1 cellular context compared by ENCODE assay signal in the genomic region with DNA sequence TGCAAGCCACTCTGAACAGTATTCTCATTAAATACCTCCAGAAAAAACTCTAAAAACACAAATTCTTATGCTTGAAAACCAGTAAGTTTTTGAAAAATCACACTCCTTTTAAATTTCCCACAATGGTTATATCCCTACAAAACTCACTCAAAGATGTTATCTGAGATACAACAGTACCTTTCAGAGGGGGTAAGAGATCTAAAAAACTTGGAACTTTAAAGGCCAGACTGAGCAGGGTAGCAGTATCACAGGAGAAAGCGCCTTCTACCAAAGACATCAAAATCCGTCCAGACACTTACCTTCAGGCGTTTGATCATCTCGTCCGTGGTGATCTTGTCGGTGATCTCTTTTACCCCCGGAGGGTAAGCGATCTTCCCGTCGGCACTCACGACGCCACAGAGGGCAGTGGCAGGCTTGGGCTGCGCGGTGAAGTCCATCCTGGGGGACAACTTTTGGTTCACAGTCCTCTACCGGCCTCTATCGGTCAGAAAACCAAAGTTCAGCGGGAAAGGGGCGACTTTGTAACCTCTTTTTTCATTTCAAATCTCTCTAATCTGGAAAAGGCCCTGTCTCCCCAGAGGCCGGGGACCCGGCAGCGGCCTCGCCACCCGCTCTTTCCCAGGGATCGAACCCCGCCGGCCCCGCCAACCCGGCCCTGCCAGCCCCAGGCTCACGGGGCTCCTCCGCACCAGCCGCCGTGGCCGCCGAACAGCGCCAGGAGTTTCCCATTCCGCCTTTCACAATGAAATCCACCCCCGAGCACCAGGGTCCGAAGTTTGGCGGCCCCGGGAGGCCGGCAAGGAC.
A peak's percentile ranks its signal among the peaks of the same experiment; 100 is the strongest.
TF ChIP-seq lines count a peak whose summit lies in the region.

No MANE protein-coding gene starts in this region.

TF ChIP-seq in HepG2, 621 proteins besides CTCF, POLR2A, EP300 and RAD21 (continued from another document and continues in another):
- TF ChIP-seq ZNF770 (CRISPR knock-in tag; IDR thresholded peaks at IDR 0.05) (0 out of 2 replicates have a peak, but pooled peaks have one; percentile 33), NCOA2 (CRISPR knock-in tag; IDR thresholded peaks at IDR 0.05) (no peak; the same call in 1 of the 2 replicates), RFX3 (CRISPR knock-in tag; IDR thresholded peaks at IDR 0.05) (no peak), ZBTB7B (CRISPR knock-in tag; IDR thresholded peaks at IDR 0.05) (0 out of 2 replicates have a peak, but pooled peaks have one; percentile 39), GABPB1 (CRISPR knock-in tag; IDR thresholded peaks at IDR 0.05) (no peak; the same call in none of the 2 replicates), ZNF407 (CRISPR knock-in tag; IDR thresholded peaks at IDR 0.05; ENCODE audit: not compliant biosample characterization) (peak; percentile 49), ZNF235 (CRISPR knock-in tag; IDR thresholded peaks at IDR 0.05; ENCODE audit: borderline replicate concordance) (no peak), MTA1 (CRISPR knock-in tag; IDR thresholded peaks at IDR 0.05; ENCODE audit: borderline replicate concordance) (no peak), ZNF678 (CRISPR knock-in tag; IDR thresholded peaks at IDR 0.05) (no peak), FOXA3 (CRISPR knock-in tag; IDR thresholded peaks at IDR 0.05) (no peak; the same call in 1 of the 2 replicates), HBP1 (CRISPR knock-in tag; IDR thresholded peaks at IDR 0.05; ENCODE audit: low read depth) (peak; percentile 17; the same call in 1 of the 2 replicates), TRIM22 (IDR thresholded peaks at IDR 0.05) (no peak), AHR (CRISPR knock-in tag; IDR thresholded peaks at IDR 0.05) (peak; percentile 16; the same call in 1 of the 2 replicates), YEATS4 (CRISPR knock-in tag; IDR thresholded peaks at IDR 0.05; ENCODE audit: borderline replicate concordance) (no peak), MED1 (CRISPR knock-in tag; IDR thresholded peaks at IDR 0.05) (0 out of 2 replicates have a peak, but pooled peaks have one; percentile 9), CREM (IDR thresholded peaks at IDR 0.05) (no peak), CREM (CRISPR knock-in tag; IDR thresholded peaks at IDR 0.05) (no peak), SOX6 (IDR thresholded peaks at IDR 0.05) (no peak), SOX6 (CRISPR knock-in tag; IDR thresholded peaks at IDR 0.05) (peak; percentile 29; the same call in 1 of the 2 replicates), NR2C2 (CRISPR knock-in tag; IDR thresholded peaks at IDR 0.05; ENCODE audit: borderline replicate concordance) (peak; percentile 38; the same call in 1 of the 2 replicates), PHB2 (IDR thresholded peaks at IDR 0.05; ENCODE audit: partially characterized antibody) (no peak), KLF13 (CRISPR knock-in tag; IDR thresholded peaks at IDR 0.05) (no peak), ATF7-NPFF (CRISPR knock-in tag; IDR thresholded peaks at IDR 0.05; ENCODE audit: low read depth) (no peak), CCAR2 (optimal IDR thresholded peaks at IDR 0.05; ENCODE audit: low read depth, low read length) (no peak), PRMT3 (CRISPR knock-in tag; IDR thresholded peaks at IDR 0.05; ENCODE audit: borderline replicate concordance, low read depth) (no peak)
- TF ChIP-seq, protein P1, sequence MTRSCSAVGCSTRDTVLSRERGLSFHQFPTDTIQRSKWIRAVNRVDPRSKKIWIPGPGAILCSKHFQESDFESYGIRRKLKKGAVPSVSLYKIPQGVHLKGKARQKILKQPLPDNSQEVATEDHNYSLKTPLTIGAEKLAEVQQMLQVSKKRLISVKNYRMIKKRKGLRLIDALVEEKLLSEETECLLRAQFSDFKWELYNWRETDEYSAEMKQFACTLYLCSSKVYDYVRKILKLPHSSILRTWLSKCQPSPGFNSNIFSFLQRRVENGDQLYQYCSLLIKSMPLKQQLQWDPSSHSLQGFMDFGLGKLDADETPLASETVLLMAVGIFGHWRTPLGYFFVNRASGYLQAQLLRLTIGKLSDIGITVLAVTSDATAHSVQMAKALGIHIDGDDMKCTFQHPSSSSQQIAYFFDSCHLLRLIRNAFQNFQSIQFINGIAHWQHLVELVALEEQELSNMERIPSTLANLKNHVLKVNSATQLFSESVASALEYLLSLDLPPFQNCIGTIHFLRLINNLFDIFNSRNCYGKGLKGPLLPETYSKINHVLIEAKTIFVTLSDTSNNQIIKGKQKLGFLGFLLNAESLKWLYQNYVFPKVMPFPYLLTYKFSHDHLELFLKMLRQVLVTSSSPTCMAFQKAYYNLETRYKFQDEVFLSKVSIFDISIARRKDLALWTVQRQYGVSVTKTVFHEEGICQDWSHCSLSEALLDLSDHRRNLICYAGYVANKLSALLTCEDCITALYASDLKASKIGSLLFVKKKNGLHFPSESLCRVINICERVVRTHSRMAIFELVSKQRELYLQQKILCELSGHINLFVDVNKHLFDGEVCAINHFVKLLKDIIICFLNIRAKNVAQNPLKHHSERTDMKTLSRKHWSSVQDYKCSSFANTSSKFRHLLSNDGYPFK (CRISPR knock-in tag; IDR thresholded peaks at IDR 0.05; ENCODE audit: borderline replicate concordance): peak; percentile 53; the same call in 1 of the 2 replicates
- TF ChIP-seq, protein P2, sequence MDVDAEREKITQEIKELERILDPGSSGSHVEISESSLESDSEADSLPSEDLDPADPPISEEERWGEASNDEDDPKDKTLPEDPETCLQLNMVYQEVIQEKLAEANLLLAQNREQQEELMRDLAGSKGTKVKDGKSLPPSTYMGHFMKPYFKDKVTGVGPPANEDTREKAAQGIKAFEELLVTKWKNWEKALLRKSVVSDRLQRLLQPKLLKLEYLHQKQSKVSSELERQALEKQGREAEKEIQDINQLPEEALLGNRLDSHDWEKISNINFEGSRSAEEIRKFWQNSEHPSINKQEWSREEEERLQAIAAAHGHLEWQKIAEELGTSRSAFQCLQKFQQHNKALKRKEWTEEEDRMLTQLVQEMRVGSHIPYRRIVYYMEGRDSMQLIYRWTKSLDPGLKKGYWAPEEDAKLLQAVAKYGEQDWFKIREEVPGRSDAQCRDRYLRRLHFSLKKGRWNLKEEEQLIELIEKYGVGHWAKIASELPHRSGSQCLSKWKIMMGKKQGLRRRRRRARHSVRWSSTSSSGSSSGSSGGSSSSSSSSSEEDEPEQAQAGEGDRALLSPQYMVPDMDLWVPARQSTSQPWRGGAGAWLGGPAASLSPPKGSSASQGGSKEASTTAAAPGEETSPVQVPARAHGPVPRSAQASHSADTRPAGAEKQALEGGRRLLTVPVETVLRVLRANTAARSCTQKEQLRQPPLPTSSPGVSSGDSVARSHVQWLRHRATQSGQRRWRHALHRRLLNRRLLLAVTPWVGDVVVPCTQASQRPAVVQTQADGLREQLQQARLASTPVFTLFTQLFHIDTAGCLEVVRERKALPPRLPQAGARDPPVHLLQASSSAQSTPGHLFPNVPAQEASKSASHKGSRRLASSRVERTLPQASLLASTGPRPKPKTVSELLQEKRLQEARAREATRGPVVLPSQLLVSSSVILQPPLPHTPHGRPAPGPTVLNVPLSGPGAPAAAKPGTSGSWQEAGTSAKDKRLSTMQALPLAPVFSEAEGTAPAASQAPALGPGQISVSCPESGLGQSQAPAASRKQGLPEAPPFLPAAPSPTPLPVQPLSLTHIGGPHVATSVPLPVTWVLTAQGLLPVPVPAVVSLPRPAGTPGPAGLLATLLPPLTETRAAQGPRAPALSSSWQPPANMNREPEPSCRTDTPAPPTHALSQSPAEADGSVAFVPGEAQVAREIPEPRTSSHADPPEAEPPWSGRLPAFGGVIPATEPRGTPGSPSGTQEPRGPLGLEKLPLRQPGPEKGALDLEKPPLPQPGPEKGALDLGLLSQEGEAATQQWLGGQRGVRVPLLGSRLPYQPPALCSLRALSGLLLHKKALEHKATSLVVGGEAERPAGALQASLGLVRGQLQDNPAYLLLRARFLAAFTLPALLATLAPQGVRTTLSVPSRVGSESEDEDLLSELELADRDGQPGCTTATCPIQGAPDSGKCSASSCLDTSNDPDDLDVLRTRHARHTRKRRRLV (CRISPR knock-in tag; IDR thresholded peaks at IDR 0.05): peak; percentile 65; the same call in 1 of the 2 replicates
- TF ChIP-seq, protein P3, sequence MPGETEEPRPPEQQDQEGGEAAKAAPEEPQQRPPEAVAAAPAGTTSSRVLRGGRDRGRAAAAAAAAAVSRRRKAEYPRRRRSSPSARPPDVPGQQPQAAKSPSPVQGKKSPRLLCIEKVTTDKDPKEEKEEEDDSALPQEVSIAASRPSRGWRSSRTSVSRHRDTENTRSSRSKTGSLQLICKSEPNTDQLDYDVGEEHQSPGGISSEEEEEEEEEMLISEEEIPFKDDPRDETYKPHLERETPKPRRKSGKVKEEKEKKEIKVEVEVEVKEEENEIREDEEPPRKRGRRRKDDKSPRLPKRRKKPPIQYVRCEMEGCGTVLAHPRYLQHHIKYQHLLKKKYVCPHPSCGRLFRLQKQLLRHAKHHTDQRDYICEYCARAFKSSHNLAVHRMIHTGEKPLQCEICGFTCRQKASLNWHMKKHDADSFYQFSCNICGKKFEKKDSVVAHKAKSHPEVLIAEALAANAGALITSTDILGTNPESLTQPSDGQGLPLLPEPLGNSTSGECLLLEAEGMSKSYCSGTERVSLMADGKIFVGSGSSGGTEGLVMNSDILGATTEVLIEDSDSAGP (CRISPR knock-in tag; IDR thresholded peaks at IDR 0.05; ENCODE audit: borderline replicate concordance): no peak
